ENCODE assay signal across 8 cellular contexts in the genomic region with DNA sequence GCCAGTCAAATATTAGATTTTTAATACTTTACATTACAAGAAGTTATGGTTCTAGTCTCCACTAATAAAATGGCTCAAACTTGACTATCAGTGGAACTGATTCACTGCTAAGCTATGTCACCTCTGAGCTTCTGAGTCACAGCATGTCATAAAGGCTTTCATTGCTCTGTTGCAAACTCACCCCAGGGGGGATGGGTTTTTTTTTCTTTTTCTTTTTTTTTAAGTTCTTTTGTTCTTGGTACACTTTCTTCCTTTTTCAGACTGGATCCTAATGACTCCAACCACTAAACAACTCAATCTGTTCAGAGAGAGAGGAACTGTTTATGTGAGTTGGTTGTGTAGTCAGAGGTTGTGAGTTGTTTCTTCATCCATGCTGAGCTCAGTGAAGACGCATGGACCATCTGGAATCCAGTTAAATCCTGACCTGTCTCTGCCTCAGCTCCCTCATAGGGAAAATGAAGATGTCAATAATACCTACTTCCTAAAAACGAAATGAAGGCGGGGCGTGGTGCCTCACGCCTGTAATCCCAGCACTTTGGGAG. TPM values are rescaled to one million over a fixed set of nuclear protein-coding genes. Genes with fewer than 3 reads are reported as not detected.
A peak's percentile ranks its signal among the peaks of the same experiment; 100 is the strongest.
DNase-seq lines count a peak whose midpoint lies in the region; ATAC-seq and TF ChIP-seq lines count a peak whose summit lies in the region.

No MANE protein-coding gene starts in this region.

- H3K27ac Mint-ChIP-seq in GM23338: no peak overlapping the region

- intact Hi-C loops in sigmoid colon (cut with DNase I): no loop called here

- peaks cover 2% of the 10 kb centered on the region for H3K27me3 Mint-ChIP-seq in GM23338 (ENCODE audit: insufficient read depth, low read depth, poor library complexity)

- H4K20me1 ChIP-seq in GM23338 (replicated peaks; ENCODE audit: insufficient read depth): no peaks in the 10 kb centered on the region

- 55 to 72% methylated on average over 5 of the region's 5 CpGs for WGBS in sigmoid colon, 2 donors

- peak in 2 of 4 donors; percentile 27 to 72 for TF ChIP-seq EP300 in sigmoid colon (IDR thresholded peaks at IDR 0.05)

- no peak overlapping the region for H3K4me2 ChIP-seq in GM23338

- peak overlapping the region; percentile 80 to 95 (median 88) for H3K27ac ChIP-seq in sigmoid colon
- no peak overlapping the region for H3K27ac ChIP-seq in GM23338 (ENCODE audit: low read depth)
- no peak overlapping the region for H3K27ac ChIP-seq in WERI-Rb-1

- no peaks in the 10 kb centered on the region for H3K36me3 ChIP-seq in sigmoid colon
- H3K36me3 ChIP-seq in GM23338 (ENCODE audit: insufficient read depth): no peaks in the 10 kb centered on the region
- no peaks in the 10 kb centered on the region for H3K36me3 ChIP-seq in WERI-Rb-1

- H3K9me2 ChIP-seq in GM23338 (ENCODE audit: insufficient read depth): no peaks in the 10 kb centered on the region

- H3K9me3 ChIP-seq in sigmoid colon: no peaks in the 10 kb centered on the region
- peaks cover 2% of the 10 kb centered on the region for H3K9me3 ChIP-seq in WERI-Rb-1 (ENCODE audit: severe bottlenecking)

- H3K9me3 Mint-ChIP-seq in GM23338: no peaks in the 10 kb centered on the region

- H3K4me1 ChIP-seq in sigmoid colon (peaks cover 0 to 88% (median 85%) of the 10 kb centered on the region in 4 donors), GM23338 (ENCODE audit: insufficient read depth) (peaks cover 8% of the 10 kb centered on the region; the same call in 1 of the 2 replicates)

- TF ChIP-seq CTCF in fibroblast of villous mesenchyme (IDR thresholded peaks at IDR 0.05; ENCODE audit: insufficient read depth, low read depth, low read length) (no peak), sigmoid colon (IDR thresholded peaks at IDR 0.05) (no peak), GM23338 (conservative IDR thresholded peaks at IDR 0.05; ENCODE audit: low read depth in 2 of 2) (no peak), WERI-Rb-1 (IDR thresholded peaks at IDR 0.05; ENCODE audit: low read depth, low read length) (no peak)

- DNase-seq in GM03348 (ENCODE audit: low spot score) (peak; percentile 75), RPMI7951 (ENCODE audit: low read depth) (peak; percentile 93), fibroblast of villous mesenchyme (ENCODE audit: low read depth) (peak; percentile 95), sigmoid colon (peak; percentile 60), GDM1 (lab: John Stamatoyannopoulos, UW) (no peak), GM23338 (ENCODE audit: low spot score) (no peak), NCI-H128 (lab: John Stamatoyannopoulos, UW; ENCODE audit: unreplicated experiment) (no peak), WERI-Rb-1 (no peak)

- no peak for TF ChIP-seq POLR2A in sigmoid colon (IDR thresholded peaks at IDR 0.05)

- H3K27me3 ChIP-seq in sigmoid colon (no peaks in the 10 kb centered on the region), GM23338 (ENCODE audit: insufficient read depth) (no peaks in the 10 kb centered on the region), WERI-Rb-1 (ENCODE audit: insufficient read depth, low read depth, severe bottlenecking) (no peaks in the 10 kb centered on the region)

- no peak overlapping the region for H2AFZ ChIP-seq in GM23338

- no peaks in the 10 kb centered on the region for H3K36me3 Mint-ChIP-seq in GM23338 (ENCODE audit: low read depth)

- ATAC-seq in GM23338: no peak

- H3K4me3 ChIP-seq in fibroblast of villous mesenchyme (ENCODE audit: low read depth, low read length) (no peak overlapping the region), sigmoid colon (no peak overlapping the region), GM23338 (no peak overlapping the region), WERI-Rb-1 (ENCODE audit: low read depth, low read length) (no peak overlapping the region)

- H3K4me1 Mint-ChIP-seq in GM23338: peaks cover 13% of the 10 kb centered on the region

- no peaks in the 10 kb centered on the region for H3K79me2 ChIP-seq in GM23338 (replicated peaks; ENCODE audit: insufficient read depth)

- H3K4me3 Mint-ChIP-seq in GM23338: no peak overlapping the region

- no peaks in the 10 kb centered on the region for H3F3A ChIP-seq in GM23338 (replicated peaks; ENCODE audit: low read depth)

TF ChIP-seq in GM23338, 12 proteins besides CTCF, POLR2A, EP300 and RAD21:
- no peak for TF ChIP-seq JUNB (IDR thresholded peaks at IDR 0.05; ENCODE audit: unreplicated experiment)
- no peak for TF ChIP-seq POLR2AphosphoS5 (IDR thresholded peaks at IDR 0.05; ENCODE audit: low read depth)
- TF ChIP-seq EZH2phosphoT487 (IDR thresholded peaks at IDR 0.05; ENCODE audit: unreplicated experiment): no peak
- TF ChIP-seq CREB1 (CRISPR knock-in tag; IDR thresholded peaks at IDR 0.05; ENCODE audit: low read depth): no peak
- TF ChIP-seq NANOG (IDR thresholded peaks at IDR 0.05; ENCODE audit: borderline replicate concordance): no peak
- no peak for TF ChIP-seq ETS1 (IDR thresholded peaks at IDR 0.05)
- no peak for TF ChIP-seq STAT1 (IDR thresholded peaks at IDR 0.05; ENCODE audit: unreplicated experiment)
- TF ChIP-seq, protein P1, sequence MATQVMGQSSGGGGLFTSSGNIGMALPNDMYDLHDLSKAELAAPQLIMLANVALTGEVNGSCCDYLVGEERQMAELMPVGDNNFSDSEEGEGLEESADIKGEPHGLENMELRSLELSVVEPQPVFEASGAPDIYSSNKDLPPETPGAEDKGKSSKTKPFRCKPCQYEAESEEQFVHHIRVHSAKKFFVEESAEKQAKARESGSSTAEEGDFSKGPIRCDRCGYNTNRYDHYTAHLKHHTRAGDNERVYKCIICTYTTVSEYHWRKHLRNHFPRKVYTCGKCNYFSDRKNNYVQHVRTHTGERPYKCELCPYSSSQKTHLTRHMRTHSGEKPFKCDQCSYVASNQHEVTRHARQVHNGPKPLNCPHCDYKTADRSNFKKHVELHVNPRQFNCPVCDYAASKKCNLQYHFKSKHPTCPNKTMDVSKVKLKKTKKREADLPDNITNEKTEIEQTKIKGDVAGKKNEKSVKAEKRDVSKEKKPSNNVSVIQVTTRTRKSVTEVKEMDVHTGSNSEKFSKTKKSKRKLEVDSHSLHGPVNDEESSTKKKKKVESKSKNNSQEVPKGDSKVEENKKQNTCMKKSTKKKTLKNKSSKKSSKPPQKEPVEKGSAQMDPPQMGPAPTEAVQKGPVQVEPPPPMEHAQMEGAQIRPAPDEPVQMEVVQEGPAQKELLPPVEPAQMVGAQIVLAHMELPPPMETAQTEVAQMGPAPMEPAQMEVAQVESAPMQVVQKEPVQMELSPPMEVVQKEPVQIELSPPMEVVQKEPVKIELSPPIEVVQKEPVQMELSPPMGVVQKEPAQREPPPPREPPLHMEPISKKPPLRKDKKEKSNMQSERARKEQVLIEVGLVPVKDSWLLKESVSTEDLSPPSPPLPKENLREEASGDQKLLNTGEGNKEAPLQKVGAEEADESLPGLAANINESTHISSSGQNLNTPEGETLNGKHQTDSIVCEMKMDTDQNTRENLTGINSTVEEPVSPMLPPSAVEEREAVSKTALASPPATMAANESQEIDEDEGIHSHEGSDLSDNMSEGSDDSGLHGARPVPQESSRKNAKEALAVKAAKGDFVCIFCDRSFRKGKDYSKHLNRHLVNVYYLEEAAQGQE (IDR thresholded peaks at IDR 0.05; ENCODE audit: unreplicated experiment): no peak
- TF ChIP-seq ZNF114 (CRISPR knock-in tag; IDR thresholded peaks at IDR 0.05): no peak

RNA-seq across cellular contexts. Expression of gene MYOF, which starts 11.0 kb away (rescaled TPM):
- total RNA-seq in RPMI7951 (2014; rRNA removed; shearing (Covaris generic)): 46.2 and 57.1 TPM in 2 replicates
- 263 and 323 TPM in 2 replicates for total RNA-seq in fibroblast of villous mesenchyme
- total RNA-seq in sigmoid colon: 10 to 100 TPM; 33.6 to 83.4 (median 70.2) TPM
- polyA plus RNA-seq in sigmoid colon: 10 to 100 TPM; 12.6 to 36.3 (median 18.5) TPM
- total RNA-seq in GM23338 (2014; rRNA removed; shearing (Covaris generic)): 0.54 and 1.4 TPM in 2 replicates
- 0.45 and 0.82 TPM in 2 replicates for polyA plus RNA-seq in GM23338 (2016; fragmentation: Nextera tagmentation; extraction: Ambion mirVana)

RNA-seq across cellular contexts. Expression of gene CEP55, which starts 25.2 kb away (rescaled TPM):
- total RNA-seq in RPMI7951 (2014; rRNA removed; shearing (Covaris generic)): 102 and 132 TPM in 2 replicates
- total RNA-seq in fibroblast of villous mesenchyme (20.0 and 35.0 TPM in 2 replicates), sigmoid colon (1 to 10 TPM in 2 of 4 donors, not detected in 2; 1.4 to 1.5 TPM)
- polyA plus RNA-seq in sigmoid colon (10 to 100 TPM in 1 of 3 donors, 1 to 10 TPM in 2; 1.8 to 18.2 (median 6.2) TPM), GM23338 (2016; fragmentation: Nextera tagmentation; extraction: Ambion mirVana) (12.4 and 13.2 TPM in 2 replicates)
- 15.0 and 22.4 TPM in 2 replicates for total RNA-seq in GM23338 (2014; rRNA removed; shearing (Covaris generic))

Comparison
In these comparisons a context has a peak if more than half of its experiments do, and no peak if none do; other contexts are left out.
1. DNase-seq: peak in GM03348 (single experiment), RPMI7951 (single experiment), fibroblast of villous mesenchyme (single experiment) and sigmoid colon (single experiment); none in GDM1 (single experiment), GM23338 (single experiment), NCI-H128 (single experiment) and WERI-Rb-1 (single experiment).
2. H3K27ac ChIP-seq: peak in sigmoid colon (4 of 4); none in GM23338 (single experiment) and WERI-Rb-1 (single experiment).
3. RNA of gene MYOF, which starts 11.0 kb away (total RNA-seq): 263 to 323 TPM in fibroblast of villous mesenchyme, 33.6 to 83.4 TPM in sigmoid colon and 46.2 to 57.1 TPM in RPMI7951; 0.54 to 1.4 TPM in GM23338; every median in the first group is over 10 times any median in the second.